8 cellular contexts compared by ENCODE assay signal in the genomic region with DNA sequence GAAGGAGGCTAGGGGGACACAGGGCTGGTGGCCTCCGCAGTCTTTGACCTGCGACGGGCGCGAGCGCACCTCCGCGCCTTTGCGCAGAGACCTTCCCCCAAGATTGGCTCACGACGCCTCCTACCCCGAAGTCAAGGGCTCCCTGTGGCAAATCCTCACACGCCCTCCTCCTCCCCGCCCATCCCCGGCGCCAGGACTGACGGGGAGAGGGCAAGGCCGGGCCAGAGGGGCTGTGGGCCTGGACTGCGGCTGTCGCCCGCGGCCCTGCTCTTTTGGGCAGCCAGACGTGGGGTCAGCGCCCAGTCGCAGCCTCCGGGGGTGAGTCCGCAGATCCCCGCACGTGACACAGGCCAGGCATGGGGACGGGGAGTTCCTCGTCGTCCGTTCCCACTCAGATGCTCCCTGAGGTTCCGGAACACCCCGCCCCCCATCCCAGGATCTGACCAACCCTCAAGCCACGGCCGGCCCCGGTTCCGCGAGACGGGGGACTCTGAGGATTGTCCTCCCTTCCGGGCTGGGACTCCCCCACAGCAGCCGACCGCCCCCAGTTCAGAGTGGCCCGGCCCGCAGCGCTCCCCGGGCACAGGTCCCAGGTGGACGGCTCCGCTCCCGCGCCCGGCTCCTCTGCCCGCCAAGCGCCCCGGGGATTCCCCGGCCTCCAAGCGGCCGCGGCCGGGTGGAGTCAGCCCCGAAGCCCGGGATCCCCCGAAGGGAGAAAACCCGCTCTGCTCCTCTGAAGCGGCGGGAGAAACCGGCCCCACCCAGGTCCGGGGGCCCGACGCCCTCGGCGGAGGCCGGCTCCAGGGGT. TPM values are rescaled to one million over a fixed set of nuclear protein-coding genes. Genes with fewer than 3 reads are reported as not detected.
DNase-seq lines count a peak whose midpoint lies in the region; ATAC-seq and TF ChIP-seq lines count a peak whose summit lies in the region.

No MANE protein-coding gene starts in this region.

- H3K36me3 ChIP-seq in H7 (replicated peaks; ENCODE audit: control insufficient read depth, insufficient read depth, low read length) (no peaks in the 10 kb centered on the region; the same call in 1 of the 2 replicates), MM.1S (replicated peaks; ENCODE audit: insufficient read depth, low read length) (no peaks in the 10 kb centered on the region), skeletal muscle satellite cell (ENCODE audit: insufficient read depth, low read length) (no peaks in the 10 kb centered on the region)

- DNase-seq in H7 (peak; percentile 90), MM.1S (peak; percentile 65), activated gamma-delta T cell treated with Interleukin-2 at 50 U/mL for 16 hours (peak; percentile 26), right cardiac atrium (peak; percentile 61 to 81 (median 78)), SKM-1 (lab: John Stamatoyannopoulos, UW; ENCODE audit: unreplicated experiment) (no peak), superior temporal gyrus (ENCODE audit: extremely low spot score) (no peak)

- H3K9me3 ChIP-seq in MM.1S (replicated peaks; ENCODE audit: insufficient read depth, low read length) (no peaks in the 10 kb centered on the region), right cardiac atrium (ENCODE audit: control insufficient read depth, low read length) (no peaks in the 10 kb centered on the region), skeletal muscle satellite cell (replicated peaks; ENCODE audit: low read length) (no peaks in the 10 kb centered on the region)

- peaks cover 8% of the 10 kb centered on the region for H3F3A ChIP-seq in MM.1S (ENCODE audit: insufficient read depth, low read length)

- peaks cover 5% of the 10 kb centered on the region; the same call in 1 of the 2 replicates for H4K20me1 ChIP-seq in MM.1S (ENCODE audit: insufficient read depth, low read length)

- 11% methylated on average over 74 of the region's 74 CpGs for WGBS in right cardiac atrium

- no peak for TF ChIP-seq CTCF in MM.1S (IDR thresholded peaks at IDR 0.05; ENCODE audit: low read length)

- H3K79me2 ChIP-seq in MM.1S (ENCODE audit: low read length) = peaks cover 40% of the 10 kb centered on the region

- no peaks in the 10 kb centered on the region for H3K9me2 ChIP-seq in MM.1S (replicated peaks; ENCODE audit: insufficient read depth, low read length)

- peak overlapping the region; percentile 81 for H3K9ac ChIP-seq in MM.1S (ENCODE audit: low read length)
- H3K9ac ChIP-seq in skeletal muscle satellite cell (ENCODE audit: low read depth, low read length) = peak overlapping the region; percentile 87

- H3K4me3 ChIP-seq in GM08714 (ENCODE audit: low read length) (peak overlapping the region; percentile 76; the same call in 1 of the 2 replicates), H7 (ENCODE audit: insufficient read depth, low read depth, low read length) (peak overlapping the region; percentile 73), MM.1S (ENCODE audit: low read length) (peak overlapping the region; percentile 69), right cardiac atrium (ENCODE audit: low read length) (peak overlapping the region; percentile 72), skeletal muscle satellite cell (ENCODE audit: low read length) (peak overlapping the region; percentile 84)

- ATAC-seq in right cardiac atrium = peak; percentile 61 to 68

- peak overlapping the region; percentile 81 for H2AFZ ChIP-seq in MM.1S (ENCODE audit: low read length)

- H3K4me1 ChIP-seq in MM.1S (ENCODE audit: low read length) = 0 out of 2 replicates have a peak, but pooled peaks cover 5% of the 10 kb centered on the region
- H3K4me1 ChIP-seq in right cardiac atrium (ENCODE audit: control insufficient read depth, insufficient read depth, low read length) = no peaks in the 10 kb centered on the region
- H3K4me1 ChIP-seq in skeletal muscle satellite cell (ENCODE audit: control insufficient read depth, insufficient read depth, low read length) = peaks cover 16% of the 10 kb centered on the region

- H3K27ac ChIP-seq in MM.1S (ENCODE audit: low read length) (peak overlapping the region; percentile 91), right cardiac atrium (ENCODE audit: low read length) (peak overlapping the region; percentile 39)

- H3K4me2 ChIP-seq in MM.1S (ENCODE audit: low read depth, low read length) = peak overlapping the region; percentile 98
- H3K4me2 ChIP-seq in skeletal muscle satellite cell (ENCODE audit: low read length) = peak overlapping the region; percentile 98

- H3K27me3 ChIP-seq in H7 (ENCODE audit: control insufficient read depth, insufficient read depth, low read length) = peaks cover 57% of the 10 kb centered on the region
- no peaks in the 10 kb centered on the region for H3K27me3 ChIP-seq in MM.1S (replicated peaks; ENCODE audit: insufficient read depth, low read length)
- H3K27me3 ChIP-seq in right cardiac atrium (ENCODE audit: control insufficient read depth, insufficient read depth) = no peaks in the 10 kb centered on the region
- peaks cover 4% of the 10 kb centered on the region for H3K27me3 ChIP-seq in skeletal muscle satellite cell (ENCODE audit: control insufficient read depth, insufficient read depth, low read length)

- intact Hi-C loops in right cardiac atrium (cut with DNase I) = loop anchor here in 3 of 4 donors (10.0 kb wide), 2 partner anchors 51 to 61 kb away; no protein-coding TSS in a partner anchor

RNA-seq across cellular contexts. Expression of a gene that starts 0.5 kb away (rescaled TPM):
- total RNA-seq in H7 (2014; rRNA removed; shearing (Covaris generic)) = 1.1 and 1.6 TPM in 2 replicates
- total RNA-seq in right cardiac atrium = 1 to 10 TPM; 2.2 to 2.7 (median 2.4) TPM
- polyA plus RNA-seq in right cardiac atrium = 1.3 TPM
- 0.87 and 1.0 TPM in 2 replicates for total RNA-seq in skeletal muscle satellite cell (2012; rRNA removed)

Comparison
In these comparisons a context has a peak if more than half of its experiments do, and no peak if none do; other contexts are left out.
1. DNase-seq: peak in H7 (single experiment), MM.1S (single experiment), activated gamma-delta T cell treated with Interleukin-2 at 50 U/mL for 16 hours (single experiment) and right cardiac atrium (3 of 3); none in SKM-1 (single experiment) and superior temporal gyrus (single experiment).
2. Peak in every context shown above with its lines, with median percentiles within 50 percentile points of each other: H3K4me3 ChIP-seq.